Comparison of ENCODE assay signal across 8 cellular contexts in the genomic region with DNA sequence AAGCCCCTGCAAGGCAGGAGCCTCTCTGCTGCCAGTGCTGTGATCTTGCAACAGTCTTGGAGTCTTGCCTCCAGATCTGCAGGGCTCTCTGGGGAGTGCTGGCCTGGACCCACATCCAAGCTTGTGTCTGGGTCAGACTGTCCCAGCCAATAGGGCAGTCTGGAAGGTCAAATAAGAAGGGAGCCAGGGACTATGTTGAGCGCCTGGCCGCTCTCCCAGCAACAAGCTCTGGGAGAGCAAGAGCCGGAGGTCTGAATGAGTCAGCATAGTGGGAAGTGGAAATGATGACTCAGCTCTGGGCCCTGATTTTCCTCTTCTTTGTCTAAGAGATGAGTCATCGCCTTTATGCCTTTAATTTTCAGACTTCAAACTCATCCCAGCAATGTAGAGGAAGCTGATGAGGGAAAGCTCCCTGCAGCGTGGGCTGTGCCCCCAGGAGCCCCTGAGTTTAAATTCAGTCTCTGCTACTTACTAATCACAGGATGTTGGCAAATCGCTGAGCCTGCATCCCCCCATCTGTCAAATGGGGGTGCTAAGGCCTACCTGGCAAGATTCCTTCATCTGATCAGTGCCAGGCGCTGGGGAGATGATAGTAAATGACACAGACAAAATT. TPM values are rescaled to one million over a fixed set of nuclear protein-coding genes. Genes with fewer than 3 reads are reported as not detected.
DNase-seq lines count a peak whose midpoint lies in the region; ATAC-seq, FAIRE-seq and TF ChIP-seq lines count a peak whose summit lies in the region.

No MANE protein-coding gene starts in this region.

- H3K36me3 ChIP-seq in BLaER1: no peaks in the 10 kb centered on the region
- no peaks in the 10 kb centered on the region for H3K36me3 ChIP-seq in skeletal muscle satellite cell (ENCODE audit: insufficient read depth, low read length)

- peak; percentile 80 for ATAC-seq in GM19452 (IDR thresholded peaks at IDR 0.05; ENCODE audit: unreplicated experiment)
- ATAC-seq in SK-N-SH treated with all-trans-retinoic acid at 6 μM for 48 hours: peak; percentile 99
- ATAC-seq in GM21576 (IDR thresholded peaks at IDR 0.05; ENCODE audit: unreplicated experiment): no peak

- no peak overlapping the region for H3K4me3 ChIP-seq in BLaER1
- peak overlapping the region; percentile 17 for H3K4me3 ChIP-seq in skeletal muscle satellite cell (ENCODE audit: low read length)

- no peaks in the 10 kb centered on the region for H4K20me1 ChIP-seq in BLaER1

- no peaks in the 10 kb centered on the region for H3K27me3 ChIP-seq in BLaER1
- no peaks in the 10 kb centered on the region for H3K27me3 ChIP-seq in skeletal muscle satellite cell (ENCODE audit: control insufficient read depth, insufficient read depth, low read length)

- H3K9ac ChIP-seq in BLaER1: no peak overlapping the region
- H3K9ac ChIP-seq in skeletal muscle satellite cell (ENCODE audit: low read depth, low read length): peak overlapping the region; percentile 66

- H3K9me3 ChIP-seq in BLaER1 (peaks cover 11% of the 10 kb centered on the region), skeletal muscle satellite cell (replicated peaks; ENCODE audit: low read length) (no peaks in the 10 kb centered on the region)

- H3K4me1 ChIP-seq in BLaER1 (peaks cover 12% of the 10 kb centered on the region), skeletal muscle satellite cell (ENCODE audit: control insufficient read depth, insufficient read depth, low read length) (peaks cover 36% of the 10 kb centered on the region)

- H3K4me2 ChIP-seq in BLaER1 (peak overlapping the region; percentile 57), skeletal muscle satellite cell (ENCODE audit: low read length) (peak overlapping the region; percentile 58)

- DNase-seq in HTR-8/SVneo (ENCODE audit: insufficient read length, low spot score): peak; percentile 89
- DNase-seq in astrocyte of the hippocampus (ENCODE audit: low read depth, low spot score): peak; percentile 99
- DNase-seq in iPS DF 19.7 (ENCODE audit: low read depth, low spot score): peak; percentile 90

- FAIRE-seq in HTR-8/SVneo (lab: Jason Lieb, UNC): no peak

- no peak overlapping the region for H3K27ac ChIP-seq in BLaER1

TF ChIP-seq in SK-N-SH treated with all-trans-retinoic acid at 6 μM for 48 hours, 23 proteins besides CTCF, POLR2A, EP300 and RAD21:
- TF ChIP-seq ZFP3 (CRISPR knock-in tag; IDR thresholded peaks at IDR 0.05) (peak; percentile 19; the same call in 1 of the 2 replicates), GLIS3 (CRISPR knock-in tag; IDR thresholded peaks at IDR 0.05) (no peak), ISL1 (CRISPR knock-in tag; IDR thresholded peaks at IDR 0.05) (peak; percentile 16; the same call in 1 of the 2 replicates)

RNA-seq across cellular contexts. Expression of a gene that starts 43.6 kb away (rescaled TPM):
- total RNA-seq in skeletal muscle satellite cell (2012; rRNA removed): 53.1 and 62.4 TPM in 2 replicates
